In genomic region chr12:51083140-51083833, GRCh38 we compare ENCODE assay signal across 1 cellular context.
TF ChIP-seq lines count a peak whose summit lies in the region.

TSS of gene CSRNP2 (minus strand) at chr12:51083596. CDS start at chr12:51076561, 7,035 bp downstream.

TF ChIP-seq in H1, 55 proteins besides CTCF, POLR2A, EP300 and RAD21 (continued from another document):
- TF ChIP-seq, protein P1, sequence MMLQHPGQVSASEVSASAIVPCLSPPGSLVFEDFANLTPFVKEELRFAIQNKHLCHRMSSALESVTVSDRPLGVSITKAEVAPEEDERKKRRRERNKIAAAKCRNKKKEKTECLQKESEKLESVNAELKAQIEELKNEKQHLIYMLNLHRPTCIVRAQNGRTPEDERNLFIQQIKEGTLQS (IDR thresholded peaks at IDR 0.05; ENCODE audit: insufficient read depth, low read depth, low read length), result 0 out of 2 replicates have a peak, but pooled peaks have one; percentile 23
- TF ChIP-seq CHD7 (IDR thresholded peaks at IDR 0.05; ENCODE audit: insufficient replicate concordance, low read length) (no peak), SP2 (IDR thresholded peaks at IDR 0.05; ENCODE audit: low read length) (no peak), BACH1 (IDR thresholded peaks at IDR 0.05; ENCODE audit: low read length) (no peak), SP4 (IDR thresholded peaks at IDR 0.05; ENCODE audit: low read length) (no peak), KDM1A (IDR thresholded peaks at IDR 0.05; ENCODE audit: borderline replicate concordance, low read length) (no peak), FOSL1 (IDR thresholded peaks at IDR 0.05; ENCODE audit: insufficient read depth, low read depth, low read length) (no peak), CHD1 (IDR thresholded peaks at IDR 0.05; ENCODE audit: low read depth, low read length) (no peak), PHF8 (conservative IDR thresholded peaks at IDR 0.05; ENCODE audit: low read depth, low read length) (peak; percentile 86), YY1 (IDR thresholded peaks at IDR 0.05; ENCODE audit: low read depth, low read length) (no peak), MAFK (IDR thresholded peaks at IDR 0.05; ENCODE audit: low read depth, low read length) (no peak), ZNF274 (IDR thresholded peaks at IDR 0.05; ENCODE audit: borderline replicate concordance, extremely low read depth, low read length) (no peak), USF2 (IDR thresholded peaks at IDR 0.05; ENCODE audit: low read length) (no peak), SIX5 (IDR thresholded peaks at IDR 0.05; ENCODE audit: low read depth, low read length) (peak; percentile 75), SIN3A (conservative IDR thresholded peaks at IDR 0.05 in 1 of 2, IDR thresholded peaks at IDR 0.05 in 1 of 2; ENCODE audit: low read depth in 1 of 2, low read length in 2 of 2) (peak in 1 of 2 experiments; percentile 57; a peak in 1 of 4 replicates), NANOG (IDR thresholded peaks at IDR 0.05; ENCODE audit: insufficient read depth, low read depth, low read length, poor library complexity, severe bottlenecking) (no peak), TBP (IDR thresholded peaks at IDR 0.05; ENCODE audit: low read depth, low read length) (peak; percentile 97), SUZ12 (IDR thresholded peaks at IDR 0.05; ENCODE audit: low read length) (no peak), BCL11A (IDR thresholded peaks at IDR 0.05; ENCODE audit: low read depth in 2 of 2, low read length in 2 of 2) (no peak), EZH2 (IDR thresholded peaks at IDR 0.05; ENCODE audit: low read depth, low read length, severe bottlenecking) (no peak), RFX5 (IDR thresholded peaks at IDR 0.05; ENCODE audit: borderline replicate concordance, low read depth, low read length) (no peak), CBX5 (IDR thresholded peaks at IDR 0.05; ENCODE audit: low read depth, low read length) (no peak), TAF1 (IDR thresholded peaks at IDR 0.05; ENCODE audit: low read depth, low read length) (peak; percentile 99), CHD2 (IDR thresholded peaks at IDR 0.05; ENCODE audit: low read length) (no peak), KDM5A (IDR thresholded peaks at IDR 0.05; ENCODE audit: low read length) (no peak), POLR2AphosphoS5 (IDR thresholded peaks at IDR 0.05; ENCODE audit: low read depth, low read length) (peak; percentile 97), NRF1 (IDR thresholded peaks at IDR 0.05; ENCODE audit: low read depth, low read length) (0 out of 2 replicates have a peak, but pooled peaks have one; percentile 17), JUND (IDR thresholded peaks at IDR 0.05; ENCODE audit: low read length) (no peak), RBBP5 (IDR thresholded peaks at IDR 0.05; ENCODE audit: borderline replicate concordance, low read depth, low read length) (peak; percentile 87; the same call in 1 of the 2 replicates), HDAC6 (IDR thresholded peaks at IDR 0.05; ENCODE audit: low read depth, low read length) (no peak), SIRT6 (IDR thresholded peaks at IDR 0.05; ENCODE audit: low read length) (no peak), HDAC2 (IDR thresholded peaks at IDR 0.05; ENCODE audit: borderline replicate concordance in 1 of 2, low read depth in 2 of 2, low read length in 2 of 2) (no peak), JUN (IDR thresholded peaks at IDR 0.05; ENCODE audit: low read depth, low read length) (no peak), BRCA1 (IDR thresholded peaks at IDR 0.05; ENCODE audit: low read depth, low read length) (no peak), SAP30 (IDR thresholded peaks at IDR 0.05; ENCODE audit: insufficient read depth, insufficient replicate concordance, low read length) (no peak), SP1 (IDR thresholded peaks at IDR 0.05; ENCODE audit: low read depth, low read length) (peak; percentile 55; the same call in 1 of the 2 replicates), RXRA (IDR thresholded peaks at IDR 0.05; ENCODE audit: insufficient read depth, low read depth, low read length) (no peak), MAX (IDR thresholded peaks at IDR 0.05) (0 out of 2 replicates have a peak, but pooled peaks have one; percentile 10), SRF (IDR thresholded peaks at IDR 0.05; ENCODE audit: low read depth, low read length) (no peak), ASH2L (IDR thresholded peaks at IDR 0.05; ENCODE audit: low read length) (peak; percentile 95), GTF2F1 (IDR thresholded peaks at IDR 0.05; ENCODE audit: borderline replicate concordance, low read depth, low read length) (peak; percentile 95), POU5F1 (IDR thresholded peaks at IDR 0.05; ENCODE audit: low read depth, low read length) (no peak), CTBP2 (IDR thresholded peaks at IDR 0.05; ENCODE audit: borderline replicate concordance, insufficient read depth, insufficient read length, low read length) (no peak), CBX8 (IDR thresholded peaks at IDR 0.05; ENCODE audit: borderline replicate concordance, low read depth, low read length) (no peak), TCF12 (IDR thresholded peaks at IDR 0.05; ENCODE audit: low read depth, low read length) (0 out of 2 replicates have a peak, but pooled peaks have one; percentile 24), TAF7 (optimal IDR thresholded peaks at IDR 0.05; ENCODE audit: borderline replicate concordance, low read depth, low read length) (peak; percentile 95), RNF2 (IDR thresholded peaks at IDR 0.05; ENCODE audit: borderline replicate concordance, low read depth, low read length, missing control alignments, poor library complexity, severe bottlenecking) (no peak), CREB1 (IDR thresholded peaks at IDR 0.05) (peak; percentile 72)
- TF ChIP-seq, protein P2, sequence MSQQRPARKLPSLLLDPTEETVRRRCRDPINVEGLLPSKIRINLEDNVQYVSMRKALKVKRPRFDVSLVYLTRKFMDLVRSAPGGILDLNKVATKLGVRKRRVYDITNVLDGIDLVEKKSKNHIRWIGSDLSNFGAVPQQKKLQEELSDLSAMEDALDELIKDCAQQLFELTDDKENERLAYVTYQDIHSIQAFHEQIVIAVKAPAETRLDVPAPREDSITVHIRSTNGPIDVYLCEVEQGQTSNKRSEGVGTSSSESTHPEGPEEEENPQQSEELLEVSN (IDR thresholded peaks at IDR 0.05), result no peak
- TF ChIP-seq, protein P3, sequence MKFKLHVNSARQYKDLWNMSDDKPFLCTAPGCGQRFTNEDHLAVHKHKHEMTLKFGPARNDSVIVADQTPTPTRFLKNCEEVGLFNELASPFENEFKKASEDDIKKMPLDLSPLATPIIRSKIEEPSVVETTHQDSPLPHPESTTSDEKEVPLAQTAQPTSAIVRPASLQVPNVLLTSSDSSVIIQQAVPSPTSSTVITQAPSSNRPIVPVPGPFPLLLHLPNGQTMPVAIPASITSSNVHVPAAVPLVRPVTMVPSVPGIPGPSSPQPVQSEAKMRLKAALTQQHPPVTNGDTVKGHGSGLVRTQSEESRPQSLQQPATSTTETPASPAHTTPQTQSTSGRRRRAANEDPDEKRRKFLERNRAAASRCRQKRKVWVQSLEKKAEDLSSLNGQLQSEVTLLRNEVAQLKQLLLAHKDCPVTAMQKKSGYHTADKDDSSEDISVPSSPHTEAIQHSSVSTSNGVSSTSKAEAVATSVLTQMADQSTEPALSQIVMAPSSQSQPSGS (IDR thresholded peaks at IDR 0.05; ENCODE audit: low read length), result no peak
